11 cellular contexts compared by ENCODE assay signal in the genomic region with DNA sequence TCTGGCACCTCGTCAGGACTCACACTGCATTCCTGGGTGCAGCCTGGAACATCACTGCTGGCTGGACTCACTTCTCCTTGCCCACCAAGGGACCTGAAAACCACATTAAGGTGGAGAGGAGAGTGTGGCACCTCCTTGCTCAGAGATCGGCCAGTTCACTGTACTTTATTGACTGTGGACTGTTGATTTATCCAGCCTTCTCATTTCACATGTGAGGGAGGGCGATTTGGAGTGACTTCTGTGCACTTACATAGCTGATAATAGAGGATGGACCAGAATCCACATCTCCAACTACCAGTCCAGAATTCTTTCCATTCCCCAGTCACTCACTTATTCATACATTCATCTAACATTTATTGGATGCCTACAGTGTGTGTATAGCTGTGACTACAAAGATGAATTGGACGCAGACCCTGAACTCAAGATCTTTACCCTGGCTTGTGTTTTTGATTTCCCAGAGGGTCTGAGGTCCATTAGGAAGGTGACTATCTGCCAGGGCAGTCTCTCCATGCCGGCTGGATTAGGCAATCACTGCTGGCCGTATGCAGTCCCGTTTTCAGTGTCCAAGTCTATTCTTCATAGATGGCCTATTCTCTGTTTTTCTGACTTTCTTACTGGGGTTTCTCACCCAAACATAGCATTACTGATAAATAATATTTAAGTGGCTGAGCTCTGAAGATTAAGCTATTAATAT.
DNase-seq lines count a peak whose midpoint lies in the region; ATAC-seq and TF ChIP-seq lines count a peak whose summit lies in the region.
"Had no signal": no experiment of that assay in that cellular context is flagged by ENCODE, and none has a peak within 500 bp of the region (broad histone marks: within the 10 kb centered on the region; RNA-seq: fewer than 3 reads in every experiment).

No MANE protein-coding gene starts in this region.

- ATAC-seq in right cardiac atrium (peak; percentile 66 to 84), HG02981 (IDR thresholded peaks at IDR 0.05; ENCODE audit: unreplicated experiment) (no peak), esophagus mucosa (no peak)

- no peak for DNase-seq in T-helper 1 cell
- DNase-seq in activated T-helper 2 cell treated with anti-CD3 and anti-CD28 coated beads, Interferon-gamma antibody, Interleukin-2, Interleukin-4, amounts not matched to agents 10 μg/mL and 5 μg/mL and 100 μg/mL, durations not matched to agents 14 hours and 24 hours and 36 hours (ENCODE audit: low spot score): no peak
- peak; percentile 40 to 77 (median 70) for DNase-seq in right cardiac atrium
- no peak for DNase-seq in stomach
- DNase-seq in amygdala (lab: John Stamatoyannopoulos, UW): no peak
- DNase-seq: activated CD8-positive, alpha-beta memory T cell treated with anti-CD3 and anti-CD28 coated beads for 24 hours; GF-D8; NCI-H2171 had no signal

- H3K9me3 ChIP-seq in right cardiac atrium (ENCODE audit: control insufficient read depth, low read length): no peaks in the 10 kb centered on the region
- no peaks in the 10 kb centered on the region for H3K9me3 ChIP-seq in stomach

- H3K27me3 ChIP-seq in right cardiac atrium (ENCODE audit: control insufficient read depth, insufficient read depth) (no peaks in the 10 kb centered on the region), stomach (no peaks in the 10 kb centered on the region)

- H3K27ac Mint-ChIP-seq in T-helper 1 cell treated with Interleukin-12 subunit alpha and Interleukin-12 subunit beta and Interleukin-4 antibody, amounts not matched to agents 30 μg/mL and 1 μg/mL, for 36 hours: peak overlapping the region; percentile 86
- peak overlapping the region; percentile 82 for H3K27ac Mint-ChIP-seq in activated T-helper 2 cell treated with anti-CD3 and anti-CD28 coated beads, Interferon-gamma antibody, Interleukin-2, Interleukin-4, amounts not matched to agents 10 μg/mL and 5 μg/mL and 100 μg/mL, durations not matched to agents 14 hours and 24 hours and 36 hours

- no peaks in the 10 kb centered on the region for H3K27me3 Mint-ChIP-seq in T-helper 1 cell treated with Interleukin-12 subunit alpha and Interleukin-12 subunit beta and Interleukin-4 antibody, amounts not matched to agents 30 μg/mL and 1 μg/mL, for 36 hours (ENCODE audit: low read depth)
- no peaks in the 10 kb centered on the region for H3K27me3 Mint-ChIP-seq in activated T-helper 2 cell treated with anti-CD3 and anti-CD28 coated beads, Interferon-gamma antibody, Interleukin-2, Interleukin-4, amounts not matched to agents 10 μg/mL and 5 μg/mL and 100 μg/mL, durations not matched to agents 14 hours and 24 hours and 36 hours (ENCODE audit: low read depth)

- H3K4me1 ChIP-seq in right cardiac atrium (ENCODE audit: control insufficient read depth, insufficient read depth, low read length) (peaks cover 9% of the 10 kb centered on the region), stomach (peaks cover 9 to 32% (median 15%) of the 10 kb centered on the region in 4 donors)

- H3K36me3 ChIP-seq in stomach: no peaks in the 10 kb centered on the region

- peaks cover 3% of the 10 kb centered on the region for H3K36me3 Mint-ChIP-seq in T-helper 1 cell treated with Interleukin-12 subunit alpha and Interleukin-12 subunit beta and Interleukin-4 antibody, amounts not matched to agents 30 μg/mL and 1 μg/mL, for 36 hours (ENCODE audit: low read depth)
- no peaks in the 10 kb centered on the region for H3K36me3 Mint-ChIP-seq in activated T-helper 2 cell treated with anti-CD3 and anti-CD28 coated beads, Interferon-gamma antibody, Interleukin-2, Interleukin-4, amounts not matched to agents 10 μg/mL and 5 μg/mL and 100 μg/mL, durations not matched to agents 14 hours and 24 hours and 36 hours (ENCODE audit: low read depth)

- intact Hi-C loops in activated T-helper 2 cell treated with anti-CD3 and anti-CD28 coated beads, Interferon-gamma antibody, Interleukin-2, Interleukin-4, amounts not matched to agents 10 μg/mL and 5 μg/mL and 100 μg/mL, durations not matched to agents 14 hours and 24 hours and 36 hours (cut with micrococcal nuclease): loop anchor here (2.0 kb wide), 1 partner anchor 48 kb away; no protein-coding TSS in a partner anchor
- intact Hi-C loops in right cardiac atrium (cut with DNase I) (no loop called here), stomach (cut with DNase I; ENCODE audit: low total_unique reads) (no loop called here)

- WGBS in right cardiac atrium: 44% methylated on average over 7 of the region's 7 CpGs
- 53 to 69% (median 60%) methylated on average over 7 of the region's 7 CpGs for WGBS in stomach, 5 donors

- TF ChIP-seq CTCF in stomach (IDR thresholded peaks at IDR 0.05): no peak

- no peaks in the 10 kb centered on the region for H3K9me3 Mint-ChIP-seq in T-helper 1 cell treated with Interleukin-12 subunit alpha and Interleukin-12 subunit beta and Interleukin-4 antibody, amounts not matched to agents 30 μg/mL and 1 μg/mL, for 36 hours
- no peaks in the 10 kb centered on the region for H3K9me3 Mint-ChIP-seq in activated T-helper 2 cell treated with anti-CD3 and anti-CD28 coated beads, Interferon-gamma antibody, Interleukin-2, Interleukin-4, amounts not matched to agents 10 μg/mL and 5 μg/mL and 100 μg/mL, durations not matched to agents 14 hours and 24 hours and 36 hours

- no peak overlapping the region for H3K4me3 ChIP-seq in right cardiac atrium (ENCODE audit: low read length)
- no peak overlapping the region for H3K4me3 ChIP-seq in stomach

- H3K27ac ChIP-seq in right cardiac atrium (ENCODE audit: low read length) (no peak overlapping the region), stomach (peak overlapping the region in 4 of 5 donors; percentile 39 to 68 (median 60))

- peak overlapping the region; percentile 10 for H3K4me3 Mint-ChIP-seq in T-helper 1 cell treated with Interleukin-12 subunit alpha and Interleukin-12 subunit beta and Interleukin-4 antibody, amounts not matched to agents 30 μg/mL and 1 μg/mL, for 36 hours
- no peak overlapping the region for H3K4me3 Mint-ChIP-seq in activated T-helper 2 cell treated with anti-CD3 and anti-CD28 coated beads, Interferon-gamma antibody, Interleukin-2, Interleukin-4, amounts not matched to agents 10 μg/mL and 5 μg/mL and 100 μg/mL, durations not matched to agents 14 hours and 24 hours and 36 hours (ENCODE audit: low read depth)

- peaks cover 39% of the 10 kb centered on the region for H3K4me1 Mint-ChIP-seq in T-helper 1 cell treated with Interleukin-12 subunit alpha and Interleukin-12 subunit beta and Interleukin-4 antibody, amounts not matched to agents 30 μg/mL and 1 μg/mL, for 36 hours (ENCODE audit: low read depth)
- peaks cover 44% of the 10 kb centered on the region for H3K4me1 Mint-ChIP-seq in activated T-helper 2 cell treated with anti-CD3 and anti-CD28 coated beads, Interferon-gamma antibody, Interleukin-2, Interleukin-4, amounts not matched to agents 10 μg/mL and 5 μg/mL and 100 μg/mL, durations not matched to agents 14 hours and 24 hours and 36 hours (ENCODE audit: low read depth)

- TF ChIP-seq EP300 in stomach (IDR thresholded peaks at IDR 0.05): no peak

- TF ChIP-seq POLR2A in stomach (IDR thresholded peaks at IDR 0.05): no peak

Comparison
In these comparisons a context has a peak if more than half of its experiments do, and no peak if none do; other contexts are left out.
1. DNase-seq: peak in right cardiac atrium (3 of 3); none in T-helper 1 cell (0 of 5), activated T-helper 2 cell treated with anti-CD3 and anti-CD28 coated beads, Interferon-gamma antibody, Interleukin-2, Interleukin-4, amounts not matched to agents 10 μg/mL and 5 μg/mL and 100 μg/mL, durations not matched to agents 14 hours and 24 hours and 36 hours (single experiment), stomach (single experiment) and amygdala (0 of 56).
2. ATAC-seq: peak in right cardiac atrium (2 of 2); none in HG02981 (single experiment) and esophagus mucosa (single experiment).